Comparison of ENCODE assay signal across 8 cellular contexts in genomic region chr19:34253711-34254551, GRCh38. TPM values are rescaled to one million over a fixed set of nuclear protein-coding genes. Genes with fewer than 3 reads are reported as not detected.
DNase-seq lines count a peak whose midpoint lies in the region; ATAC-seq, FAIRE-seq and TF ChIP-seq lines count a peak whose summit lies in the region.

No MANE protein-coding gene starts in this region.

- H3K36me3 Mint-ChIP-seq in T-helper 1 cell treated with Interleukin-12 subunit alpha and Interleukin-12 subunit beta and Interleukin-4 antibody, amounts not matched to agents 30 μg/mL and 1 μg/mL, for 36 hours (ENCODE audit: low read depth): peaks cover 3% of the 10 kb centered on the region
- no peaks in the 10 kb centered on the region for H3K36me3 Mint-ChIP-seq in chondrocyte (ENCODE audit: low read depth)

- BruUV-seq in HepG2 (replicated peaks; lab: Mats Ljungman, UMichigan): TSS peak; percentile 98

- peaks cover 27% of the 10 kb centered on the region for H3K79me2 ChIP-seq in HepG2 (ENCODE audit: insufficient read depth, low read length)

- H3K36me3 ChIP-seq in HepG2 (replicated peaks in 1 of 2; ENCODE audit: control insufficient read depth in 1 of 2, insufficient read depth in 2 of 2, low read length in 2 of 2): no peaks in the 10 kb centered on the region; a peak in 1 of 5 replicates

- peak; percentile 66 to 83; a peak in 3 of 4 replicates for TF ChIP-seq POLR2A in HepG2 (IDR thresholded peaks at IDR 0.05; ENCODE audit: insufficient read depth in 1 of 2, low read depth in 2 of 2, low read length in 2 of 2)

- H3K27me3 ChIP-seq in HepG2 (ENCODE audit: control insufficient read depth in 1 of 2, insufficient read depth in 2 of 2, low read length in 2 of 2): no peaks in the 10 kb centered on the region

- CTCF ChIA-PET in HepG2 (lab: Yijun Ruan, JAX; ENCODE audit: low intra/inter-chr PET ratio, low total read pairs): no interaction called here

- in situ Hi-C loops in HepG2 (cut with HindIII; ENCODE audit: extremely low pct_ligation_motif_present, low pct_unique_long_range_greater_than_20kb): no loop called here

- intact Hi-C loops in HepG2 (cut with micrococcal nuclease; ENCODE audit: unreplicated experiment): no loop called here

- peak; percentile 33 for ATAC-seq in GM19395 (IDR thresholded peaks at IDR 0.05; ENCODE audit: unreplicated experiment)
- peak; percentile 92 for ATAC-seq in HepG2

- peaks cover 48% of the 10 kb centered on the region for H3K4me1 ChIP-seq in HepG2 (ENCODE audit: insufficient read depth, low read length)

- H3K27me3 Mint-ChIP-seq in T-helper 1 cell treated with Interleukin-12 subunit alpha and Interleukin-12 subunit beta and Interleukin-4 antibody, amounts not matched to agents 30 μg/mL and 1 μg/mL, for 36 hours (ENCODE audit: low read depth): no peaks in the 10 kb centered on the region
- H3K27me3 Mint-ChIP-seq in chondrocyte (ENCODE audit: low read depth): no peaks in the 10 kb centered on the region

- 44% methylated on average over 21 of the region's 47 CpGs for whole genome bisulfite sequencing in HepG2 (ENCODE audit: low lambda C conversion rate)

- H3K4me1 Mint-ChIP-seq in T-helper 1 cell treated with Interleukin-12 subunit alpha and Interleukin-12 subunit beta and Interleukin-4 antibody, amounts not matched to agents 30 μg/mL and 1 μg/mL, for 36 hours (ENCODE audit: low read depth): peaks cover 9% of the 10 kb centered on the region
- peaks cover 27% of the 10 kb centered on the region for H3K4me1 Mint-ChIP-seq in chondrocyte (ENCODE audit: low read depth)

- H4K20me1 ChIP-seq in HepG2 (ENCODE audit: insufficient read depth, low read length): no peaks in the 10 kb centered on the region

- peak overlapping the region; percentile 87 for H3K4me2 ChIP-seq in HepG2 (ENCODE audit: low read depth, low read length)

- peak overlapping the region; percentile 37 for H2AFZ ChIP-seq in HepG2 (ENCODE audit: low read length)

- FAIRE-seq in HepG2 (lab: Jason Lieb, UNC): no peak

- peak overlapping the region; percentile 69 for H3K27ac ChIP-seq in HepG2 (ENCODE audit: extremely low read length, insufficient read depth, low read length)

- peak overlapping the region; percentile 80 to 98 (median 94) for H3K4me3 ChIP-seq in HepG2 (replicated peaks in 1 of 3; ENCODE audit: insufficient read depth in 1 of 3, low read depth in 2 of 3, low read length in 3 of 3)

- H3K9me3 ChIP-seq in HepG2 (ENCODE audit: low read length): no peaks in the 10 kb centered on the region

- H3K9ac ChIP-seq in HepG2 (ENCODE audit: insufficient read depth, low read depth, low read length): peak overlapping the region; percentile 82

- TF ChIP-seq RAD21 in HepG2 (CRISPR knock-in tag; IDR thresholded peaks at IDR 0.05): no peak

- DNase-seq in DMS 273 (lab: John Stamatoyannopoulos, UW; ENCODE audit: unreplicated experiment) (peak; percentile 93), HT1080 (ENCODE audit: low read depth) (peak; percentile 35), chondrocyte (ENCODE audit: low spot score) (no peak), HepG2 (ENCODE audit: low spot score) (peak; percentile 66), NCI-H1930 (lab: John Stamatoyannopoulos, UW) (no peak)
- DNase-seq in stimulated activated CD8-positive, alpha-beta memory T cell treated with anti-CD3 and anti-CD28 coated beads, Interleukin-15, amount 100 ng/mL, for 24 hours (ENCODE audit: low read depth): peak; percentile 74

- peak; percentile 29 for TF ChIP-seq CTCF in chondrocyte (IDR thresholded peaks at IDR 0.05)
- TF ChIP-seq CTCF in HepG2 (CRISPR knock-in tag; IDR thresholded peaks at IDR 0.05): peak; percentile 50

- TF ChIP-seq EP300 in HepG2 (IDR thresholded peaks at IDR 0.05; ENCODE audit: low read depth in 2 of 2, low read length in 2 of 2) (no peak), HepG2 (CRISPR knock-in tag; IDR thresholded peaks at IDR 0.05; ENCODE audit: borderline replicate concordance) (no peak)

- H3K27ac Mint-ChIP-seq in T-helper 1 cell treated with Interleukin-12 subunit alpha and Interleukin-12 subunit beta and Interleukin-4 antibody, amounts not matched to agents 30 μg/mL and 1 μg/mL, for 36 hours: peak overlapping the region; percentile 94
- H3K27ac Mint-ChIP-seq in chondrocyte (ENCODE audit: unreplicated experiment): peak overlapping the region; percentile 94

- peak overlapping the region; percentile 95 for H3K4me3 Mint-ChIP-seq in T-helper 1 cell treated with Interleukin-12 subunit alpha and Interleukin-12 subunit beta and Interleukin-4 antibody, amounts not matched to agents 30 μg/mL and 1 μg/mL, for 36 hours
- H3K4me3 Mint-ChIP-seq in chondrocyte (ENCODE audit: unreplicated experiment): peak overlapping the region; percentile 87

- no peaks in the 10 kb centered on the region for H3K9me3 Mint-ChIP-seq in T-helper 1 cell treated with Interleukin-12 subunit alpha and Interleukin-12 subunit beta and Interleukin-4 antibody, amounts not matched to agents 30 μg/mL and 1 μg/mL, for 36 hours
- H3K9me3 Mint-ChIP-seq in chondrocyte (ENCODE audit: low read depth): no peaks in the 10 kb centered on the region

- POLR2A ChIA-PET in HepG2 (lab: Yijun Ruan, JAX): no interaction called here

TF ChIP-seq in HepG2, 621 proteins besides CTCF, POLR2A, EP300 and RAD21 (continues in another document):
- TF ChIP-seq ZGPAT (CRISPR knock-in tag; IDR thresholded peaks at IDR 0.05): peak; percentile 76
- TF ChIP-seq MBNL3 (CRISPR knock-in tag; conservative IDR thresholded peaks at IDR 0.05): no peak
- no peak for TF ChIP-seq ZBTB21 (CRISPR knock-in tag; IDR thresholded peaks at IDR 0.05)
- peak; percentile 96 for TF ChIP-seq HNRNPLL (IDR thresholded peaks at IDR 0.05; ENCODE audit: low read depth, low read length, poor library complexity, severe bottlenecking)
- peak; percentile 94 for TF ChIP-seq GABPB1 (CRISPR knock-in tag; IDR thresholded peaks at IDR 0.05)
- TF ChIP-seq CEBPZ (IDR thresholded peaks at IDR 0.05; ENCODE audit: low read length): no peak

RNA-seq across cellular contexts. Expression of gene GARRE1, which starts 0.4 kb away (rescaled TPM):
- total RNA-seq in HT1080 (2014; rRNA removed; shearing (Covaris generic)): 7.5 and 8.1 TPM in 2 replicates
- polyA plus RNA-seq in HT1080 (2015; cell fraction: cytosol; rRNA removed): 6.3 and 8.1 TPM in 2 replicates
- 13.0 and 15.7 TPM in 2 replicates for polyA plus RNA-seq in HT1080 (2015; cell fraction: nucleus; rRNA removed)
- total RNA-seq in chondrocyte (23.3 to 35.4 TPM (median 24.4 TPM) in 3 replicates), HepG2 (2016; rRNA removed; fragmentation: Illumina TruSeq; extraction: Trizol) (8.0 and 8.2 TPM in 2 replicates)
- total RNA-seq in HepG2 (2016; cell fraction: cytosol; rRNA removed; fragmentation: Illumina TruSeq; extraction: Trizol; ENCODE audit: low read depth): 2.1 and 3.3 TPM in 2 replicates
- 8.1 and 8.3 TPM in 2 replicates for total RNA-seq in HepG2 (2016; cell fraction: insoluble cytoplasmic fraction; rRNA removed; fragmentation: Illumina TruSeq; extraction: Trizol)
- 3.8 and 4.8 TPM in 2 replicates for total RNA-seq in HepG2 (2016; cell fraction: membrane; rRNA removed; fragmentation: Illumina TruSeq; extraction: Trizol)
- total RNA-seq in HepG2 (2016; cell fraction: nucleus; rRNA removed; fragmentation: Illumina TruSeq; extraction: Trizol): 6.5 and 7.9 TPM in 2 replicates
- 11.7 and 11.8 TPM in 2 replicates for polyA plus RNA-seq in HepG2 (2011; rRNA removed)
- 8.4 and 9.7 TPM in 2 replicates for polyA plus RNA-seq in HepG2 (2011; cell fraction: cytosol; rRNA removed)
- 15.3 and 16.2 TPM in 2 replicates for polyA plus RNA-seq in HepG2 (2011; cell fraction: nucleus; rRNA removed)
- 8.7 and 13.7 TPM in 2 replicates for polyA plus RNA-seq in HepG2 (2012)
- polyA plus RNA-seq in HepG2 (2016; cell fraction: cytosol; fragmentation: Illumina TruSeq; extraction: Trizol; ENCODE audit: low read depth): 0.29 and 0.33 TPM in 2 replicates
- polyA plus RNA-seq in HepG2 (2016; cell fraction: insoluble cytoplasmic fraction; fragmentation: Illumina TruSeq; extraction: Trizol; ENCODE audit: low read depth): 4.5 and 5.5 TPM in 2 replicates
- 0.94 and 1.1 TPM in 2 replicates for polyA plus RNA-seq in HepG2 (2016; cell fraction: membrane; fragmentation: Illumina TruSeq; extraction: Trizol; ENCODE audit: low read depth)
- polyA plus RNA-seq in HepG2 (2016; cell fraction: nucleus; fragmentation: Illumina TruSeq; extraction: Trizol; ENCODE audit: insufficient read depth, low read depth): 11.6 and 15.6 TPM in 2 replicates
- polyA minus RNA-seq in HepG2 (2011; rRNA and poly(A)+ RNA removed; ENCODE audit: low replicate concordance): 9.7 and 21.6 TPM in 2 replicates
- 7.6 and 8.8 TPM in 2 replicates for polyA minus RNA-seq in HepG2 (2011; cell fraction: cytosol; rRNA and poly(A)+ RNA removed)
- polyA minus RNA-seq in HepG2 (2011; cell fraction: nucleus; rRNA and poly(A)+ RNA removed): 13.0 and 16.4 TPM in 2 replicates

Comparison
In these comparisons a context has a peak if more than half of its experiments do, and no peak if none do; other contexts are left out.
1. DNase-seq: peak in DMS 273 (single experiment), HT1080 (single experiment), HepG2 (single experiment) and stimulated activated CD8-positive, alpha-beta memory T cell treated with anti-CD3 and anti-CD28 coated beads, Interleukin-15, amount 100 ng/mL, for 24 hours (single experiment); none in chondrocyte (single experiment) and NCI-H1930 (0 of 2).